Comparison of ENCODE assay signal across 2 cellular contexts in the genomic region with DNA sequence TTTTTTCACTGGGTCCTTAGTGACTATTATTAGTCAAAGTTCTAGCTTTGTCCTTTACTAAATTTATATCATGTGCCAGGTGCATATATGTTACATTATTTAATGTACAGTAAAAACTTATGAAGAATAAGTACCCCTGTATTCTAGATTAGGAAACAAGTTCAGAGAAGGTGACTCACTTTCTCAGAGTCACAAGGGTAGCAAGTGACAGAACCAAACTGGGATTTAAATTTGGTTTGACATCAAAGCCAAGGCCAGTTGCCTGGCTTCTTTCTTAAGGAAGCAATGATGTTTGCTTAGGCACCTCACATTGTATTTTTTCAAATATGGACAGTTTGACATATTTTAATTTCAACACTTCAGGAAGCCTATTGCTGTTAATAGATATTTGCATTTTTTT.
TF ChIP-seq lines count a peak whose summit lies in the region.

No MANE protein-coding gene starts in this region.

TF ChIP-seq in SK-N-SH, 30 proteins besides CTCF, POLR2A, EP300 and RAD21 (continued from another document):
- TF ChIP-seq, protein P1, sequence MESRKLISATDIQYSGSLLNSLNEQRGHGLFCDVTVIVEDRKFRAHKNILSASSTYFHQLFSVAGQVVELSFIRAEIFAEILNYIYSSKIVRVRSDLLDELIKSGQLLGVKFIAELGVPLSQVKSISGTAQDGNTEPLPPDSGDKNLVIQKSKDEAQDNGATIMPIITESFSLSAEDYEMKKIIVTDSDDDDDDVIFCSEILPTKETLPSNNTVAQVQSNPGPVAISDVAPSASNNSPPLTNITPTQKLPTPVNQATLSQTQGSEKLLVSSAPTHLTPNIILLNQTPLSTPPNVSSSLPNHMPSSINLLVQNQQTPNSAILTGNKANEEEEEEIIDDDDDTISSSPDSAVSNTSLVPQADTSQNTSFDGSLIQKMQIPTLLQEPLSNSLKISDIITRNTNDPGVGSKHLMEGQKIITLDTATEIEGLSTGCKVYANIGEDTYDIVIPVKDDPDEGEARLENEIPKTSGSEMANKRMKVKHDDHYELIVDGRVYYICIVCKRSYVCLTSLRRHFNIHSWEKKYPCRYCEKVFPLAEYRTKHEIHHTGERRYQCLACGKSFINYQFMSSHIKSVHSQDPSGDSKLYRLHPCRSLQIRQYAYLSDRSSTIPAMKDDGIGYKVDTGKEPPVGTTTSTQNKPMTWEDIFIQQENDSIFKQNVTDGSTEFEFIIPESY (IDR thresholded peaks at IDR 0.05; ENCODE audit: borderline replicate concordance, low read depth): no peak
- no peak for TF ChIP-seq SMC3 (IDR thresholded peaks at IDR 0.05; ENCODE audit: low read depth, low read length)
- no peak for TF ChIP-seq GABPA (IDR thresholded peaks at IDR 0.05; ENCODE audit: low read depth)
- TF ChIP-seq, protein P2, sequence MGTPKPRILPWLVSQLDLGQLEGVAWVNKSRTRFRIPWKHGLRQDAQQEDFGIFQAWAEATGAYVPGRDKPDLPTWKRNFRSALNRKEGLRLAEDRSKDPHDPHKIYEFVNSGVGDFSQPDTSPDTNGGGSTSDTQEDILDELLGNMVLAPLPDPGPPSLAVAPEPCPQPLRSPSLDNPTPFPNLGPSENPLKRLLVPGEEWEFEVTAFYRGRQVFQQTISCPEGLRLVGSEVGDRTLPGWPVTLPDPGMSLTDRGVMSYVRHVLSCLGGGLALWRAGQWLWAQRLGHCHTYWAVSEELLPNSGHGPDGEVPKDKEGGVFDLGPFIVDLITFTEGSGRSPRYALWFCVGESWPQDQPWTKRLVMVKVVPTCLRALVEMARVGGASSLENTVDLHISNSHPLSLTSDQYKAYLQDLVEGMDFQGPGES (IDR thresholded peaks at IDR 0.05; ENCODE audit: low read depth, low read length): no peak
- no peak for TF ChIP-seq YY1 (IDR thresholded peaks at IDR 0.05; ENCODE audit: low read depth)
- TF ChIP-seq GATA2 (CRISPR knock-in tag; IDR thresholded peaks at IDR 0.05): no peak
- no peak for TF ChIP-seq RCOR1 (IDR thresholded peaks at IDR 0.05; ENCODE audit: low read length)

TF ChIP-seq in SK-N-SH treated with all-trans-retinoic acid at 6 μM for 48 hours, 23 proteins besides CTCF, POLR2A, EP300 and RAD21 (continued from another document):
- TF ChIP-seq, protein P3, sequence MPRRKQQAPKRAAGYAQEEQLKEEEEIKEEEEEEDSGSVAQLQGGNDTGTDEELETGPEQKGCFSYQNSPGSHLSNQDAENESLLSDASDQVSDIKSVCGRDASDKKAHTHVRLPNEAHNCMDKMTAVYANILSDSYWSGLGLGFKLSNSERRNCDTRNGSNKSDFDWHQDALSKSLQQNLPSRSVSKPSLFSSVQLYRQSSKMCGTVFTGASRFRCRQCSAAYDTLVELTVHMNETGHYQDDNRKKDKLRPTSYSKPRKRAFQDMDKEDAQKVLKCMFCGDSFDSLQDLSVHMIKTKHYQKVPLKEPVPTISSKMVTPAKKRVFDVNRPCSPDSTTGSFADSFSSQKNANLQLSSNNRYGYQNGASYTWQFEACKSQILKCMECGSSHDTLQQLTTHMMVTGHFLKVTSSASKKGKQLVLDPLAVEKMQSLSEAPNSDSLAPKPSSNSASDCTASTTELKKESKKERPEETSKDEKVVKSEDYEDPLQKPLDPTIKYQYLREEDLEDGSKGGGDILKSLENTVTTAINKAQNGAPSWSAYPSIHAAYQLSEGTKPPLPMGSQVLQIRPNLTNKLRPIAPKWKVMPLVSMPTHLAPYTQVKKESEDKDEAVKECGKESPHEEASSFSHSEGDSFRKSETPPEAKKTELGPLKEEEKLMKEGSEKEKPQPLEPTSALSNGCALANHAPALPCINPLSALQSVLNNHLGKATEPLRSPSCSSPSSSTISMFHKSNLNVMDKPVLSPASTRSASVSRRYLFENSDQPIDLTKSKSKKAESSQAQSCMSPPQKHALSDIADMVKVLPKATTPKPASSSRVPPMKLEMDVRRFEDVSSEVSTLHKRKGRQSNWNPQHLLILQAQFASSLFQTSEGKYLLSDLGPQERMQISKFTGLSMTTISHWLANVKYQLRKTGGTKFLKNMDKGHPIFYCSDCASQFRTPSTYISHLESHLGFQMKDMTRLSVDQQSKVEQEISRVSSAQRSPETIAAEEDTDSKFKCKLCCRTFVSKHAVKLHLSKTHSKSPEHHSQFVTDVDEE (CRISPR knock-in tag; IDR thresholded peaks at IDR 0.05): no peak
- TF ChIP-seq ZNF565 (CRISPR knock-in tag; conservative IDR thresholded peaks at IDR 0.05; ENCODE audit: low read depth): no peak
- TF ChIP-seq TCF4 (CRISPR knock-in tag; IDR thresholded peaks at IDR 0.05; ENCODE audit: borderline replicate concordance): no peak
- no peak for TF ChIP-seq TOX (CRISPR knock-in tag; IDR thresholded peaks at IDR 0.05; ENCODE audit: borderline replicate concordance)
- TF ChIP-seq, protein P4, sequence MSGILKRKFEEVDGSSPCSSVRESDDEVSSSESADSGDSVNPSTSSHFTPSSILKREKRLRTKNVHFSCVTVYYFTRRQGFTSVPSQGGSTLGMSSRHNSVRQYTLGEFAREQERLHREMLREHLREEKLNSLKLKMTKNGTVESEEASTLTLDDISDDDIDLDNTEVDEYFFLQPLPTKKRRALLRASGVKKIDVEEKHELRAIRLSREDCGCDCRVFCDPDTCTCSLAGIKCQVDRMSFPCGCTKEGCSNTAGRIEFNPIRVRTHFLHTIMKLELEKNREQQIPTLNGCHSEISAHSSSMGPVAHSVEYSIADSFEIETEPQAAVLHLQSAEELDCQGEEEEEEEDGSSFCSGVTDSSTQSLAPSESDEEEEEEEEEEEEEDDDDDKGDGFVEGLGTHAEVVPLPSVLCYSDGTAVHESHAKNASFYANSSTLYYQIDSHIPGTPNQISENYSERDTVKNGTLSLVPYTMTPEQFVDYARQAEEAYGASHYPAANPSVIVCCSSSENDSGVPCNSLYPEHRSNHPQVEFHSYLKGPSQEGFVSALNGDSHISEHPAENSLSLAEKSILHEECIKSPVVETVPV (CRISPR knock-in tag; IDR thresholded peaks at IDR 0.05): no peak
- no peak for TF ChIP-seq SNAI2 (CRISPR knock-in tag; IDR thresholded peaks at IDR 0.05)
- no peak for TF ChIP-seq ESRRG (CRISPR knock-in tag; IDR thresholded peaks at IDR 0.05)
- TF ChIP-seq GLIS3 (CRISPR knock-in tag; IDR thresholded peaks at IDR 0.05): no peak
- TF ChIP-seq, protein P5, sequence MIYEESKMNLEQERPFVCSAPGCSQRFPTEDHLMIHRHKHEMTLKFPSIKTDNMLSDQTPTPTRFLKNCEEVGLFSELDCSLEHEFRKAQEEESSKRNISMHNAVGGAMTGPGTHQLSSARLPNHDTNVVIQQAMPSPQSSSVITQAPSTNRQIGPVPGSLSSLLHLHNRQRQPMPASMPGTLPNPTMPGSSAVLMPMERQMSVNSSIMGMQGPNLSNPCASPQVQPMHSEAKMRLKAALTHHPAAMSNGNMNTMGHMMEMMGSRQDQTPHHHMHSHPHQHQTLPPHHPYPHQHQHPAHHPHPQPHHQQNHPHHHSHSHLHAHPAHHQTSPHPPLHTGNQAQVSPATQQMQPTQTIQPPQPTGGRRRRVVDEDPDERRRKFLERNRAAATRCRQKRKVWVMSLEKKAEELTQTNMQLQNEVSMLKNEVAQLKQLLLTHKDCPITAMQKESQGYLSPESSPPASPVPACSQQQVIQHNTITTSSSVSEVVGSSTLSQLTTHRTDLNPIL (CRISPR knock-in tag; IDR thresholded peaks at IDR 0.05; ENCODE audit: low read depth): no peak
- no peak for TF ChIP-seq ZFP30 (CRISPR knock-in tag; IDR thresholded peaks at IDR 0.05)
- no peak for TF ChIP-seq ZC3H10 (CRISPR knock-in tag; IDR thresholded peaks at IDR 0.05)
